12 cellular contexts compared by ENCODE assay signal in the genomic region with DNA sequence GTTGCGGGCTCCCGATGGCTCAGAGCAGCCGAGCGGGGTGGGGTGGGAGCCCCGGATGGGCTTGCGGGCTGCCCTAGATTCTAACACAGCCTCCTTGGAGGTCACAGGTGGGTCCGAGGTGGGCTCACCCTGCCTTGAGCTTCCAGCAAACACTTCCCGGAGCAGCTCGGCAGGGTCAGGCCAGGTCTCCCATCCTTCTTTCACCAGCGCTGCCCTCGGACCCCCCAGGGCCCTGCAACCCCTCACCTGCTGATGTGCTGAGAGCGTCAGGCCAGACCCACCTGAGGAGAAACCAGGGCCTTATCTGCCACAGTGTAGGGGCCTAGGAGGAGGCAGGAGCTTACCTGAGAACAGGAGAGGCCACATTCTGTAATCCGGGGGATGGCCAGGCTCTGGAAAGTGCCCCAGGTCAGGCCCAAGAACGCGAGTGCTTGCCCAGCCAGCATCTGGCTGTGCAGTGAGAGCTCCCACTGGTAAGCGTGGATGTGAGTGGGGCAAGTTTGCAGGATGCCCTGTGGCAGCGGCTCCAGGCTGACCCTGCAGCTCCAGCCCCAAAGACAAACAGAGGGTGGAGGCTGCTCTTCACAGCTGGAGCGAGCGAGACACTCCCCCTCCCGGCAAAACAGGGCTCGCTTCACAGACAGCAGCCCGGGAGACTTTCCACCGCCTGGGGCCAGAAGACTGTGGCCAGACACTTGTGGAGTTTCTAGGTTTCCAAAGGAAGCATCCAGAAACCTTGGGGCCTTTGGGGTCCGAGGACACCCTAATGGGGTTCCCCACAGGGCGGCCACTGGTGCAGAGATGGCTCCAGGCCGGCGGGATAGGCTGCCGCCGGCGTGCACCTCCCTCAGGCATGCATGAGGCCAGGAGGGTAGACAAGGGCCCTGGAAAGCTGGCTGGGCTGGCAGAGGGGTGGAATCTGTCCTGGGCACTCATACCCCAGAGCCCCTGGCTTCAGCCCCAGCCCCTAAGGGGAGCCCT. TPM values are rescaled to one million over a fixed set of nuclear protein-coding genes. Genes with fewer than 3 reads are reported as not detected.
A peak's percentile ranks its signal among the peaks of the same experiment; 100 is the strongest.
DNase-seq lines count a peak whose midpoint lies in the region; ATAC-seq and TF ChIP-seq lines count a peak whose summit lies in the region.
"Had no signal": no experiment of that assay in that cellular context is flagged by ENCODE, and none has a peak within 500 bp of the region (broad histone marks: within the 10 kb centered on the region; RNA-seq: fewer than 3 reads in every experiment).

Gene IL17REL (minus strand): TSS at position 565 of the 981 bp plus-strand sequence. CDS start 119 bp downstream, at position 446.

- H3K4me1 Mint-ChIP-seq in activated CD4-positive, alpha-beta memory T cell treated with anti-CD3 and anti-CD28 coated beads, Interleukin-2, amount 10 ng/mL, durations not matched to agents 7 days and 5 days: peaks cover 32% of the 10 kb centered on the region

- H3K36me3 ChIP-seq in heart right ventricle (no peaks in the 10 kb centered on the region), uterus (no peaks in the 10 kb centered on the region)

- H3K4me3 Mint-ChIP-seq in activated CD4-positive, alpha-beta memory T cell treated with anti-CD3 and anti-CD28 coated beads, Interleukin-2, amount 10 ng/mL, durations not matched to agents 7 days and 5 days: no peak within 1 kb of the TSS

- DNase-seq in heart right ventricle: no peak
- DNase-seq in Right ventricle myocardium inferior (ENCODE audit: missing footprints): no peak
- DNase-seq in activated CD4-positive, alpha-beta memory T cell treated with anti-CD3 and anti-CD28 coated beads, Interleukin-2, amount 10 ng/mL, durations not matched to agents 7 days and 5 days: no peak
- peak; percentile 67 for DNase-seq in left kidney (ENCODE audit: low read depth, low spot score)
- peak in 1 of 2 donors; percentile 34 for DNase-seq in uterus
- DNase-seq in erythroblast (lab: John Stamatoyannopoulos, UW): no peak
- no peak for DNase-seq in SW480 (ENCODE audit: low spot score)
- no peak for DNase-seq in stimulated activated CD4-positive, alpha-beta T cell treated with anti-CD3 and anti-CD28 coated beads, Interleukin-15, amount 100 ng/mL, for 24 hours
- DNase-seq: GDM1, NCI-H2107, retina had no signal

- H3K27me3 ChIP-seq in heart right ventricle (peaks cover 39 to 92% (median 81%) of the 10 kb centered on the region in 7 donors), uterus (peaks cover 24 to 33% of the 10 kb centered on the region in 2 donors)

- no peak within 1 kb of the TSS for H3K4me3 ChIP-seq in heart right ventricle
- no peak within 1 kb of the TSS for H3K4me3 ChIP-seq in uterus
- H3K4me3 ChIP-seq: body of pancreas had no signal

- H3K4me1 ChIP-seq in heart right ventricle (peaks cover 0 to 12% (median 6%) of the 10 kb centered on the region in 9 donors), uterus (peaks cover 0 to 11% of the 10 kb centered on the region in 2 donors)

- H3K27me3 Mint-ChIP-seq in activated CD4-positive, alpha-beta memory T cell treated with anti-CD3 and anti-CD28 coated beads, Interleukin-2, amount 10 ng/mL, durations not matched to agents 7 days and 5 days: peaks cover 19% of the 10 kb centered on the region

- H3K9me3 Mint-ChIP-seq in activated CD4-positive, alpha-beta memory T cell treated with anti-CD3 and anti-CD28 coated beads, Interleukin-2, amount 10 ng/mL, durations not matched to agents 7 days and 5 days: no peaks in the 10 kb centered on the region

- WGBS in heart right ventricle, 2 donors: 52 to 57% methylated on average over 30 of the region's 30 CpGs

- H3K27ac Mint-ChIP-seq in activated CD4-positive, alpha-beta memory T cell treated with anti-CD3 and anti-CD28 coated beads, Interleukin-2, amount 10 ng/mL, durations not matched to agents 7 days and 5 days: peak within 1 kb of the TSS; percentile 61

- ATAC-seq in heart right ventricle (peak in 4 of 8 donors; percentile 31 to 54 (median 40)), Right ventricle myocardium inferior (no peak)
- ATAC-seq: body of pancreas had no signal

- no peak within 1 kb of the TSS for H3K27ac ChIP-seq in heart right ventricle
- H3K27ac ChIP-seq in uterus: no peak within 1 kb of the TSS
- H3K27ac ChIP-seq: body of pancreas had no signal

- H3K9me3 ChIP-seq in heart right ventricle (no peaks in the 10 kb centered on the region), uterus (no peaks in the 10 kb centered on the region)
- H3K9me3 ChIP-seq: body of pancreas had no signal

- no peaks in the 10 kb centered on the region for H3K36me3 Mint-ChIP-seq in activated CD4-positive, alpha-beta memory T cell treated with anti-CD3 and anti-CD28 coated beads, Interleukin-2, amount 10 ng/mL, durations not matched to agents 7 days and 5 days (ENCODE audit: low read depth)

- POLR2A ChIA-PET in activated CD4-positive, alpha-beta memory T cell treated with anti-CD3 and anti-CD28 coated beads, Interleukin-2, amount 10 ng/mL, durations not matched to agents 7 days and 5 days (lab: Charles Lee): interaction anchor here (1.2 kb wide), 1 partner anchor 10 kb away, joined by 3 read pairs; no protein-coding TSS in a partner anchor

- intact Hi-C loops in heart right ventricle (cut with DNase I) (no loop called here), Right ventricle myocardium inferior (cut with DNase I) (no loop called here), uterus (cut with DNase I; ENCODE audit: low total_unique reads) (no loop called here)

- CTCF ChIA-PET in activated CD4-positive, alpha-beta memory T cell treated with anti-CD3 and anti-CD28 coated beads, Interleukin-2, amount 10 ng/mL, durations not matched to agents 7 days and 5 days (lab: Charles Lee): no interaction called here

- peak in 5 of 9 donors; percentile 14 to 42 (median 27) for TF ChIP-seq CTCF in heart right ventricle (IDR thresholded peaks at IDR 0.05)
- peak in 3 of 4 experiments; percentile 11 to 31 (median 23) for TF ChIP-seq CTCF in uterus (IDR thresholded peaks at IDR 0.05)

- TF ChIP-seq POLR2A in uterus (IDR thresholded peaks at IDR 0.05) (no peak), erythroblast (IDR thresholded peaks at IDR 0.05; ENCODE audit: low read length) (no peak)

RNA-seq across cellular contexts. Expression of gene IL17REL, which starts in this region (rescaled TPM):
- total RNA-seq in heart right ventricle (under 1 TPM in 1 of 10 donors, not detected in 9; 0.11 TPM), Right ventricle myocardium inferior (not detected), uterus (under 1 TPM in 2 of 4 donors, not detected in 2; 0.12 to 0.26 TPM)
- polyA plus RNA-seq in heart right ventricle: not detected
- total RNA-seq in activated CD4-positive, alpha-beta memory T cell treated with anti-CD3 and anti-CD28 coated beads, Interleukin-2, amount 10 ng/mL, durations not matched to agents 7 days and 5 days: not detected
- total RNA-seq: body of pancreas had no signal
